12 cellular contexts compared by ENCODE assay signal in genomic region chr22:41352058-41352457, GRCh38. TPM values are rescaled to one million over a fixed set of nuclear protein-coding genes. Genes with fewer than 3 reads are reported as not detected.
DNase-seq lines count a peak whose midpoint lies in the region; ATAC-seq, FAIRE-seq and TF ChIP-seq lines count a peak whose summit lies in the region.
"Had no signal": no experiment of that assay in that cellular context is flagged by ENCODE, and none has a peak within 500 bp of the region (broad histone marks: within the 10 kb centered on the region; RNA-seq: fewer than 3 reads in every experiment).

No MANE protein-coding gene starts in this region.

- H3K27ac ChIP-seq in left ventricle myocardium inferior (replicated peaks), result peak overlapping the region; percentile 5
- no peak overlapping the region for H3K27ac ChIP-seq in right cardiac atrium (ENCODE audit: low read length)
- H3K27ac ChIP-seq: thyroid gland had no signal

- H3K27ac Mint-ChIP-seq in activated CD4-positive, alpha-beta memory T cell treated with anti-CD3 and anti-CD28 coated beads for 36 hours, result no peak overlapping the region
- H3K27ac Mint-ChIP-seq: activated naive CD4-positive, alpha-beta T cell treated with anti-CD3 and anti-CD28 coated beads for 36 hours had no signal

- H3K9me3 Mint-ChIP-seq in activated CD4-positive, alpha-beta memory T cell treated with anti-CD3 and anti-CD28 coated beads for 36 hours, result no peaks in the 10 kb centered on the region
- H3K9me3 Mint-ChIP-seq: activated naive CD4-positive, alpha-beta T cell treated with anti-CD3 and anti-CD28 coated beads for 36 hours had no signal

- no peak overlapping the region for H3K4me3 Mint-ChIP-seq in activated CD4-positive, alpha-beta memory T cell treated with anti-CD3 and anti-CD28 coated beads for 36 hours
- H3K4me3 Mint-ChIP-seq: activated naive CD4-positive, alpha-beta T cell treated with anti-CD3 and anti-CD28 coated beads for 36 hours had no signal

- no peaks in the 10 kb centered on the region for H3K27me3 ChIP-seq in left ventricle myocardium inferior (ENCODE audit: low read depth)
- no peaks in the 10 kb centered on the region for H3K27me3 ChIP-seq in right cardiac atrium (ENCODE audit: control insufficient read depth, insufficient read depth)
- no peaks in the 10 kb centered on the region for H3K27me3 ChIP-seq in adipocyte (replicated peaks; ENCODE audit: control insufficient read depth, insufficient read depth, low read length)
- H3K27me3 ChIP-seq: thyroid gland had no signal

- POLR2A ChIA-PET in activated CD4-positive, alpha-beta memory T cell treated with anti-CD3 and anti-CD28 coated beads for 36 hours (lab: Charles Lee), result no interaction called here

- CTCF ChIA-PET in activated CD4-positive, alpha-beta memory T cell treated with anti-CD3 and anti-CD28 coated beads for 36 hours (lab: Charles Lee), result interaction anchor here (1.3 kb wide), 1 partner anchor 11 kb away, joined by 4 read pairs; no protein-coding TSS in a partner anchor

- no peak for FAIRE-seq in urothelium cell line (lab: Jason Lieb, UNC)

- H3K4me3 ChIP-seq in left ventricle myocardium inferior (no peak overlapping the region), right cardiac atrium (ENCODE audit: low read length) (no peak overlapping the region), adipocyte (ENCODE audit: low read length) (no peak overlapping the region)
- H3K4me3 ChIP-seq: thyroid gland had no signal

- WGBS in right cardiac atrium, result 47% methylated on average over 6 of the region's 6 CpGs

- H3K36me3 Mint-ChIP-seq in activated CD4-positive, alpha-beta memory T cell treated with anti-CD3 and anti-CD28 coated beads for 36 hours, result peaks cover 32% of the 10 kb centered on the region

- DNase-seq in left ventricle myocardium inferior (no peak), right cardiac atrium (no peak), adipocyte (ENCODE audit: low read depth) (peak; percentile 25), hepatic stellate cell (ENCODE audit: low spot score) (peak; percentile 58), urothelium cell line (ENCODE audit: low spot score) (peak; percentile 46), NCI-H526 (lab: John Stamatoyannopoulos, UW) (no peak)
- no peak for DNase-seq in activated CD4-positive, alpha-beta T cell treated with anti-CD3 and anti-CD28 coated beads for 1 hour
- no peak for DNase-seq in activated CD4-positive, alpha-beta memory T cell treated with anti-CD3 and anti-CD28 coated beads for 36 hours
- DNase-seq: activated naive CD4-positive, alpha-beta T cell treated with anti-CD3 and anti-CD28 coated beads for 36 hours; hypothalamus; NCI-H1436 treated with DMSO at 0.1 percent for 48 hours; thyroid gland had no signal

- TF ChIP-seq CTCF in left ventricle myocardium inferior (IDR thresholded peaks at IDR 0.05; ENCODE audit: borderline replicate concordance), result no peak

- no peak overlapping the region for H3K9ac ChIP-seq in adipocyte (ENCODE audit: low read length)

- H3K4me1 ChIP-seq in left ventricle myocardium inferior (peaks cover 35% of the 10 kb centered on the region), right cardiac atrium (ENCODE audit: control insufficient read depth, insufficient read depth, low read length) (no peaks in the 10 kb centered on the region), adipocyte (ENCODE audit: control insufficient read depth, insufficient read depth, low read length) (peaks cover 31% of the 10 kb centered on the region)
- H3K4me1 ChIP-seq: thyroid gland had no signal

- H3K4me1 Mint-ChIP-seq in activated CD4-positive, alpha-beta memory T cell treated with anti-CD3 and anti-CD28 coated beads for 36 hours (ENCODE audit: low read depth), result no peaks in the 10 kb centered on the region

- H3K27me3 Mint-ChIP-seq in activated CD4-positive, alpha-beta memory T cell treated with anti-CD3 and anti-CD28 coated beads for 36 hours, result no peaks in the 10 kb centered on the region

- ATAC-seq in right cardiac atrium, result no peak

- H3K36me3 ChIP-seq in left ventricle myocardium inferior (peaks cover 94% of the 10 kb centered on the region), adipocyte (ENCODE audit: control insufficient read depth, insufficient read depth, low read length, severe bottlenecking) (peaks cover 85% of the 10 kb centered on the region)

- H3K9me3 ChIP-seq in left ventricle myocardium inferior (replicated peaks) (no peaks in the 10 kb centered on the region), right cardiac atrium (ENCODE audit: control insufficient read depth, low read length) (no peaks in the 10 kb centered on the region), adipocyte (ENCODE audit: control insufficient read depth, low read length) (no peaks in the 10 kb centered on the region)
- H3K9me3 ChIP-seq: thyroid gland had no signal

- intact Hi-C loops in left ventricle myocardium inferior (cut with micrococcal nuclease) (no loop called here), right cardiac atrium (cut with DNase I) (no loop called here)
- intact Hi-C loops in activated CD4-positive, alpha-beta memory T cell treated with anti-CD3 and anti-CD28 coated beads for 36 hours (cut with micrococcal nuclease), result no loop called here

RNA-seq across cellular contexts. Expression of gene TEF, which starts 29.7 kb away (rescaled TPM):
- total RNA-seq in left ventricle myocardium inferior, result 20.1 TPM
- total RNA-seq in right cardiac atrium, result 10 to 100 TPM; 12.4 to 27.5 (median 22.6) TPM
- polyA plus RNA-seq in right cardiac atrium, result 22.1 TPM
- total RNA-seq in activated CD4-positive, alpha-beta memory T cell treated with anti-CD3 and anti-CD28 coated beads for 36 hours, result 1 to 10 TPM; 1.4 to 1.6 TPM

RNA-seq across cellular contexts. Expression of gene ZC3H7B, which starts 50.7 kb away (rescaled TPM):
- total RNA-seq in left ventricle myocardium inferior (39.1 TPM), right cardiac atrium (10 to 100 TPM; 35.4 to 43.5 (median 39.2) TPM)
- 35.2 TPM for polyA plus RNA-seq in right cardiac atrium
- total RNA-seq in activated CD4-positive, alpha-beta memory T cell treated with anti-CD3 and anti-CD28 coated beads for 36 hours, result 10 to 100 TPM; 37.7 to 39.3 TPM

Comparison
In these comparisons a context has a peak if more than half of its experiments do, and no peak if none do; other contexts are left out.
1. DNase-seq: peak in adipocyte (single experiment), hepatic stellate cell (single experiment) and urothelium cell line (single experiment); none in left ventricle myocardium inferior (single experiment), right cardiac atrium (0 of 3), activated CD4-positive, alpha-beta T cell treated with anti-CD3 and anti-CD28 coated beads for 1 hour (single experiment), NCI-H526 (0 of 2) and activated CD4-positive, alpha-beta memory T cell treated with anti-CD3 and anti-CD28 coated beads for 36 hours (single experiment).